Comparison of ENCODE assay signal across 15 cellular contexts in the genomic region with DNA sequence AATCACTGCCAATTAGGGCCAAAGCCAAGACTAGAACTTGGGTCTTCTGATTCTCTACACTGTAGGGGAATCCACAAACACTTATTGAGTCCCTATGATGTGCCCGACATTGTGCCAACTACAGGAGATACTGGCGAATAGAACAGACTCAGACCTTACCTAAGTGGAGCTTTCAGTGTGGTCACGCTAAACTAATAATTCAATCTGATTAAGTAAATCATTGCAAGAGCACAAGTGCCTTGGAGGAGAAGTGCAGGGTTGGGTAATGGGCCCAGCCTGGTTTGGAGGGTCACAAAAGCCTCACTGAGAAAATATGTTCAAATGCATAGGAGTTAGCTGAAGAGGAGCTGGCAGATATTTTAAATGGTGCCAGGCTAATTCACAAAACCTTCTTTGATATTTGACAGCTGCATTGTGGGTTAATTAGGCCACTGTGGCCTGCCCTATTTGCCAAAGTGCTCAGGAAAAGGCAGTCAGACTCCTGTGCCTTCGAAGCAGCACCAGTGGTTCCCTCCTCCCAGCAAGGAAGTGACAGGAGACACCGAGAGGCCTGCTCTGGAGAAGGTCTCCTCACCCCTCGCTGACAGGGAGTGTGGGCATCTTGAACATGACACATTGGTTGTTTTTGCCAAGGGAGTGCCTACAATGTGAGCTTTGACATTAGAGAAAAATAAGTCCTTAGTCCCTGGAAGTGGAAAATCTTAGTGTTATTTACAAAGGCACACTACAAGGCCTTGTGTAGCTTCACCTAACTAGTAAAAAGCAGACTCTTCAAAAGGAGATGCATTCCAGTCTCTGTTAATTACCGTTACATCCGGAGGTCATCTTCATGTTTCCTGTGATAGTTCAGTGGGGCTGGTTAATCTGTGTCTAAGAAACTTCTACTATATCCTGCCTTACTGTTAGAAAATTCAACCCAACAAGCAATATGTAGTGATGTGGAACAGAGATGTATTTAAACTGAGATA. TPM values are rescaled to one million over a fixed set of nuclear protein-coding genes. Genes with fewer than 3 reads are reported as not detected.
DNase-seq lines count a peak whose midpoint lies in the region; ATAC-seq and TF ChIP-seq lines count a peak whose summit lies in the region.
"Had no signal": no experiment of that assay in that cellular context is flagged by ENCODE, and none has a peak within 500 bp of the region (broad histone marks: within the 10 kb centered on the region; RNA-seq: fewer than 3 reads in every experiment).

No MANE protein-coding gene starts in this region.

- H2BK12ac ChIP-seq in mesenchymal stem cell (ENCODE audit: low read length in 2 of 2): no peak overlapping the region

- H3K36me3 ChIP-seq in mesenchymal stem cell (ENCODE audit: control insufficient read depth in 1 of 2, insufficient read depth in 2 of 2, low read depth in 1 of 2, low read length in 2 of 2) (peaks cover 0 to 4% of the 10 kb centered on the region in 2 experiments), Caco-2 (ENCODE audit: control insufficient read depth, insufficient read depth, low read length) (no peaks in the 10 kb centered on the region)
- H3K36me3 ChIP-seq: brain microvascular endothelial cell, transverse colon had no signal

- CTCF ChIA-PET in Caco-2 (lab: Charles Lee): no interaction called here
- CTCF ChIA-PET in activated naive CD4-positive, alpha-beta T cell treated with anti-CD3 and anti-CD28 coated beads, Interleukin-2, amount 10 ng/mL, durations not matched to agents 7 days and 5 days (lab: Charles Lee): interaction anchor here (1.3 to 3.8 kb wide), 2 partner anchors 14 to 195 kb away, joined by 3 to 10 read pairs; no protein-coding TSS in a partner anchor

- no peak overlapping the region for H3K4ac ChIP-seq in mesenchymal stem cell (ENCODE audit: low read depth in 1 of 2, low read length in 2 of 2)

- no peak overlapping the region for H3K4me3 Mint-ChIP-seq in stimulated activated naive CD8-positive, alpha-beta T cell treated with anti-CD3 and anti-CD28 coated beads, Interleukin-15, Interleukin-2, amounts not matched to agents 100 ng/mL and 50 ng/mL, for 24 hours
- no peak overlapping the region for H3K4me3 Mint-ChIP-seq in stimulated activated naive CD8-positive, alpha-beta T cell treated with anti-CD3 and anti-CD28 coated beads, Interleukin-15, amount 100 ng/mL, for 72 hours
- no peak overlapping the region for H3K4me3 Mint-ChIP-seq in Caco-2 (ENCODE audit: unreplicated experiment)
- no peak overlapping the region for H3K4me3 Mint-ChIP-seq in activated naive CD4-positive, alpha-beta T cell treated with anti-CD3 and anti-CD28 coated beads, Interleukin-2, amount 10 ng/mL, durations not matched to agents 7 days and 5 days

- peak overlapping the region; percentile 28 for H3K27ac Mint-ChIP-seq in stimulated activated naive CD8-positive, alpha-beta T cell treated with anti-CD3 and anti-CD28 coated beads, Interleukin-15, Interleukin-2, amounts not matched to agents 100 ng/mL and 50 ng/mL, for 24 hours
- no peak overlapping the region for H3K27ac Mint-ChIP-seq in stimulated activated naive CD8-positive, alpha-beta T cell treated with anti-CD3 and anti-CD28 coated beads, Interleukin-15, amount 100 ng/mL, for 72 hours
- H3K27ac Mint-ChIP-seq in Caco-2 (ENCODE audit: unreplicated experiment): no peak overlapping the region
- H3K27ac Mint-ChIP-seq in activated naive CD4-positive, alpha-beta T cell treated with anti-CD3 and anti-CD28 coated beads, Interleukin-2, amount 10 ng/mL, durations not matched to agents 7 days and 5 days: no peak overlapping the region

- H3K9me3 Mint-ChIP-seq in stimulated activated naive CD8-positive, alpha-beta T cell treated with anti-CD3 and anti-CD28 coated beads, Interleukin-15, Interleukin-2, amounts not matched to agents 100 ng/mL and 50 ng/mL, for 24 hours: no peaks in the 10 kb centered on the region
- H3K9me3 Mint-ChIP-seq in stimulated activated naive CD8-positive, alpha-beta T cell treated with anti-CD3 and anti-CD28 coated beads, Interleukin-15, amount 100 ng/mL, for 72 hours: no peaks in the 10 kb centered on the region
- H3K9me3 Mint-ChIP-seq in Caco-2 (ENCODE audit: unreplicated experiment): no peaks in the 10 kb centered on the region
- no peaks in the 10 kb centered on the region for H3K9me3 Mint-ChIP-seq in activated naive CD4-positive, alpha-beta T cell treated with anti-CD3 and anti-CD28 coated beads, Interleukin-2, amount 10 ng/mL, durations not matched to agents 7 days and 5 days

- whole genome bisulfite sequencing in mesenchymal stem cell: 81% methylated on average over 6 of the region's 8 CpGs

- no peak overlapping the region for H3K9ac ChIP-seq in mesenchymal stem cell (ENCODE audit: low read length)

- H2BK5ac ChIP-seq in mesenchymal stem cell (ENCODE audit: low read depth, low read length, poor library complexity, severe bottlenecking): no peak overlapping the region

- H3K9me3 ChIP-seq in mesenchymal stem cell (ENCODE audit: control insufficient read depth, low read length): no peaks in the 10 kb centered on the region
- H3K9me3 ChIP-seq in Caco-2: no peaks in the 10 kb centered on the region
- H3K9me3 ChIP-seq: transverse colon had no signal

- no peak overlapping the region for H3K23ac ChIP-seq in mesenchymal stem cell (ENCODE audit: low read length in 2 of 2)

- H3K79me1 ChIP-seq in mesenchymal stem cell (replicated peaks; ENCODE audit: low read length, poor library complexity, severe bottlenecking): no peaks in the 10 kb centered on the region

- no peaks in the 10 kb centered on the region for H3K27me3 Mint-ChIP-seq in stimulated activated naive CD8-positive, alpha-beta T cell treated with anti-CD3 and anti-CD28 coated beads, Interleukin-15, Interleukin-2, amounts not matched to agents 100 ng/mL and 50 ng/mL, for 24 hours
- H3K27me3 Mint-ChIP-seq in stimulated activated naive CD8-positive, alpha-beta T cell treated with anti-CD3 and anti-CD28 coated beads, Interleukin-15, amount 100 ng/mL, for 72 hours: no peaks in the 10 kb centered on the region
- H3K27me3 Mint-ChIP-seq in Caco-2 (ENCODE audit: insufficient read depth, unreplicated experiment): no peaks in the 10 kb centered on the region
- H3K27me3 Mint-ChIP-seq in activated naive CD4-positive, alpha-beta T cell treated with anti-CD3 and anti-CD28 coated beads, Interleukin-2, amount 10 ng/mL, durations not matched to agents 7 days and 5 days: no peaks in the 10 kb centered on the region

- no peak overlapping the region for H3K14ac ChIP-seq in mesenchymal stem cell (ENCODE audit: low read length in 2 of 2)

- H3K4me1 ChIP-seq in mesenchymal stem cell (ENCODE audit: control insufficient read depth, insufficient read depth, low read depth, low read length) (peaks cover 10% of the 10 kb centered on the region), Caco-2 (no peaks in the 10 kb centered on the region)
- H3K4me1 ChIP-seq: transverse colon had no signal

- H3K4me2 ChIP-seq in mesenchymal stem cell (ENCODE audit: low read length, poor library complexity, severe bottlenecking): no peak overlapping the region

- peak overlapping the region; percentile 21 for H2AK5ac ChIP-seq in mesenchymal stem cell (ENCODE audit: low read length, severe bottlenecking)

- H3K27me3 ChIP-seq in mesenchymal stem cell (ENCODE audit: control insufficient read depth in 1 of 2, insufficient read depth in 1 of 2, low read length in 2 of 2): no peaks in the 10 kb centered on the region
- no peaks in the 10 kb centered on the region for H3K27me3 ChIP-seq in Caco-2 (replicated peaks; ENCODE audit: control insufficient read depth, insufficient read depth, low read length)
- H3K27me3 ChIP-seq: brain microvascular endothelial cell, transverse colon had no signal

- POLR2A ChIA-PET in Caco-2 (lab: Charles Lee): no interaction called here

- H3K4me3 ChIP-seq in coronary artery: no peak overlapping the region
- no peak overlapping the region for H3K4me3 ChIP-seq in mesenchymal stem cell (ENCODE audit: insufficient read depth in 1 of 2, low read depth in 1 of 2, low read length in 2 of 2)
- H3K4me3 ChIP-seq in Caco-2 (ENCODE audit: low read depth, low read length): no peak overlapping the region
- H3K4me3 ChIP-seq: transverse colon had no signal

- ATAC-seq in stimulated activated naive CD8-positive, alpha-beta T cell treated with anti-CD3 and anti-CD28 coated beads, Interleukin-15, amount 100 ng/mL, for 72 hours: no peak

- DNase-seq in stimulated activated naive CD8-positive, alpha-beta T cell treated with anti-CD3 and anti-CD28 coated beads, Interleukin-15, amount 100 ng/mL, for 72 hours: no peak
- no peak for DNase-seq in coronary artery (ENCODE audit: low spot score)
- no peak for DNase-seq in mesenchymal stem cell
- DNase-seq in NCI-H446 (lab: John Stamatoyannopoulos, UW): no peak
- no peak for DNase-seq in Caco-2
- no peak for DNase-seq in activated naive CD4-positive, alpha-beta T cell treated with anti-CD3 and anti-CD28 coated beads, Interleukin-2, amount 10 ng/mL, durations not matched to agents 7 days and 5 days
- no peak for DNase-seq in activated T-cell treated with anti-CD3 and anti-CD28 coated beads, Interleukin-2, amount 50 U/mL, for 48 hours
- DNase-seq: activated gamma-delta T cell treated with Interleukin-2 at 50 U/mL for 16 hours, brain microvascular endothelial cell, left cardiac atrium, NCI-H1092, NCI-H226, occipital lobe, transverse colon had no signal

- H4K91ac ChIP-seq in mesenchymal stem cell (ENCODE audit: low read length): no peak overlapping the region

- H2BK15ac ChIP-seq in mesenchymal stem cell (ENCODE audit: low read depth, poor library complexity, severe bottlenecking): no peak overlapping the region

- H2AFZ ChIP-seq in mesenchymal stem cell (ENCODE audit: low read depth, low read length): no peak overlapping the region

- H3K27ac ChIP-seq in coronary artery (peak overlapping the region; percentile 93), mesenchymal stem cell (ENCODE audit: low read length, poor library complexity, severe bottlenecking) (peak overlapping the region; percentile 88)
- H3K27ac ChIP-seq: brain microvascular endothelial cell, transverse colon had no signal

- H3K36me3 Mint-ChIP-seq in stimulated activated naive CD8-positive, alpha-beta T cell treated with anti-CD3 and anti-CD28 coated beads, Interleukin-15, Interleukin-2, amounts not matched to agents 100 ng/mL and 50 ng/mL, for 24 hours (ENCODE audit: low read depth): no peaks in the 10 kb centered on the region
- no peaks in the 10 kb centered on the region for H3K36me3 Mint-ChIP-seq in Caco-2 (ENCODE audit: insufficient read depth, unreplicated experiment)
- H3K36me3 Mint-ChIP-seq in activated naive CD4-positive, alpha-beta T cell treated with anti-CD3 and anti-CD28 coated beads, Interleukin-2, amount 10 ng/mL, durations not matched to agents 7 days and 5 days: no peaks in the 10 kb centered on the region

- H4K8ac ChIP-seq in mesenchymal stem cell (ENCODE audit: low read length): no peak overlapping the region

- no peak overlapping the region for H3K18ac ChIP-seq in mesenchymal stem cell (ENCODE audit: low read depth in 1 of 2, low read length in 2 of 2)

- TF ChIP-seq CTCF in coronary artery (IDR thresholded peaks at IDR 0.05) (no peak), Caco-2 (IDR thresholded peaks at IDR 0.05; ENCODE audit: insufficient read depth in 1 of 2, low read depth in 1 of 2, low read length in 1 of 2, severe bottlenecking in 1 of 2, unreplicated experiment in 1 of 2) (no peak)

- no peaks in the 10 kb centered on the region for H3K4me1 Mint-ChIP-seq in stimulated activated naive CD8-positive, alpha-beta T cell treated with anti-CD3 and anti-CD28 coated beads, Interleukin-15, Interleukin-2, amounts not matched to agents 100 ng/mL and 50 ng/mL, for 24 hours (ENCODE audit: low read depth)
- H3K4me1 Mint-ChIP-seq in stimulated activated naive CD8-positive, alpha-beta T cell treated with anti-CD3 and anti-CD28 coated beads, Interleukin-15, amount 100 ng/mL, for 72 hours: no peaks in the 10 kb centered on the region
- no peaks in the 10 kb centered on the region for H3K4me1 Mint-ChIP-seq in Caco-2 (ENCODE audit: low read depth, unreplicated experiment)
- no peaks in the 10 kb centered on the region for H3K4me1 Mint-ChIP-seq in activated naive CD4-positive, alpha-beta T cell treated with anti-CD3 and anti-CD28 coated beads, Interleukin-2, amount 10 ng/mL, durations not matched to agents 7 days and 5 days

- no peak overlapping the region for H2BK120ac ChIP-seq in mesenchymal stem cell (ENCODE audit: low read depth, low read length)

- intact Hi-C loops in Caco-2 (cut with micrococcal nuclease; ENCODE audit: unreplicated experiment): no loop called here

- no TSS peak for BruUV-seq in Caco-2 (replicated peaks; lab: Mats Ljungman, UMichigan)

RNA-seq across cellular contexts. Expression of a gene that starts 24.1 kb away (rescaled TPM):
- polyA plus RNA-seq in mesenchymal stem cell (2013, experiment 1 of 2): 0.65 TPM
- 0.68 TPM for polyA plus RNA-seq in mesenchymal stem cell (2013, experiment 2 of 2)
- total RNA-seq in Caco-2 (2022): 1.1 and 1.3 TPM in 2 replicates
